ENCODE assay signal across 8 cellular contexts in the genomic region with DNA sequence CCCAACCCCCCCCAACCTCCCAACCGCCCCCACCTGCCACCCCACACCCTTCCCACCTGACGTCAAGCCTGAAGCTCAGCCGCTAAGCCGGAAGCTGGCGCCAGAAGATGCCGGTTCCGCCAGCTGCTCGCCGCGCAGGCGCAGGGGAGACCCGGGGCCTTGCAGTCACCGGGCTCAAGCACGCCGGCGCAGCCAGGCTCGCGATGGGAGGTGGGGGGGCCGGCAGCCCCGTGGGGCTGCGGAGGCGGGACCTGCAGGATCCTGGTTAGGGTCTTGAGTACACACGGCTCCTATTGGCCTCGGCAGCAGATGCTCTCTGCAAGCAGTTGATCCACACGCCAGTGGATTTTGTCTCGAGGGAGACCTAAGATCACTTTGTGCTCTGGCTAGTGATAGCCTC. TPM values are rescaled to one million over a fixed set of nuclear protein-coding genes. Genes with fewer than 3 reads are reported as not detected.
DNase-seq lines count a peak whose midpoint lies in the region; ATAC-seq, FAIRE-seq and TF ChIP-seq lines count a peak whose summit lies in the region.

Gene LIG4, minus strand, starts transcription at position 109 of the 400 bp plus-strand sequence. CDS start 4,268 bp downstream, outside the sequence.

- H3K4me1 ChIP-seq in adrenal gland (replicated peaks in 1 of 2) (peaks cover 20 to 35% of the 10 kb centered on the region in 2 donors), heart right ventricle (peaks cover 0 to 51% (median 46%) of the 10 kb centered on the region in 9 donors)

- H3K4me1 Mint-ChIP-seq in type B pancreatic cell (ENCODE audit: unreplicated experiment), result peaks cover 33% of the 10 kb centered on the region

- H3K36me3 Mint-ChIP-seq in type B pancreatic cell, result no peaks in the 10 kb centered on the region

- TF ChIP-seq POLR2A in GM12891 (IDR thresholded peaks at IDR 0.05; ENCODE audit: low read depth, low read length) (no peak), adrenal gland (IDR thresholded peaks at IDR 0.05) (peak in 1 of 2 donors; percentile 14)

- H3K27me3 ChIP-seq in adrenal gland (no peaks in the 10 kb centered on the region), heart right ventricle (no peaks in the 10 kb centered on the region)

- H3K27ac ChIP-seq in adrenal gland (peak within 1 kb of the TSS in 3 of 5 donors; percentile 26 to 77 (median 72)), heart right ventricle (peak within 1 kb of the TSS in 8 of 10 donors; percentile 52 to 80 (median 71))

- 0% methylated on average over 2 to 26 of the region's 26 CpGs for WGBS in adrenal gland, 4 donors
- WGBS in heart right ventricle, 2 donors, result 0 to 1% methylated on average over 23 to 25 of the region's 26 CpGs

- peak; percentile 98 for FAIRE-seq in GM12891 (lab: Jason Lieb, UNC)

- intact Hi-C loops in adrenal gland (cut with DNase I), result no loop called here
- intact Hi-C loops in heart right ventricle (cut with DNase I), result no loop called here
- intact Hi-C loops in posterior cingulate gyrus (cut with DNase I), result no loop called here

- ATAC-seq in HG02798 (IDR thresholded peaks at IDR 0.05; ENCODE audit: poor library complexity, unreplicated experiment) (peak; percentile 78), heart right ventricle (peak; percentile 83 to 90 (median 88))

- H3K9me3 Mint-ChIP-seq in type B pancreatic cell, result no peaks in the 10 kb centered on the region

- H3K27me3 Mint-ChIP-seq in type B pancreatic cell, result no peaks in the 10 kb centered on the region

- peak within 1 kb of the TSS in 3 of 4 donors; percentile 21 to 63 (median 28) for H3K4me3 ChIP-seq in adrenal gland
- peak within 1 kb of the TSS in 9 of 10 donors; percentile 31 to 60 (median 55) for H3K4me3 ChIP-seq in heart right ventricle

- TF ChIP-seq CTCF in adrenal gland (IDR thresholded peaks at IDR 0.05) (no peak), heart right ventricle (IDR thresholded peaks at IDR 0.05) (no peak), type B pancreatic cell (conservative IDR thresholded peaks at IDR 0.05) (no peak)

- peaks cover 0 to 4% of the 10 kb centered on the region in 2 donors for H3K36me3 ChIP-seq in adrenal gland (replicated peaks in 1 of 2)
- peaks cover 0 to 12% (median 8%) of the 10 kb centered on the region in 9 donors for H3K36me3 ChIP-seq in heart right ventricle

- no peaks in the 10 kb centered on the region for H3K9me3 ChIP-seq in adrenal gland (replicated peaks in 1 of 3)
- peaks cover 0 to 6% (median 0%) of the 10 kb centered on the region in 11 donors for H3K9me3 ChIP-seq in heart right ventricle

- DNase-seq in GM12891 (ENCODE audit: insufficient read length, low spot score) (peak; percentile 79), NCI-H1436 (lab: John Stamatoyannopoulos, UW) (peak; percentile 93), SW480 (ENCODE audit: low spot score) (peak; percentile 83), adrenal gland (peak; percentile 89 to 94 (median 92)), heart right ventricle (peak; percentile 91 to 93), posterior cingulate gyrus (peak; percentile 82 to 99 (median 90)), type B pancreatic cell (ENCODE audit: extremely low spot score, unreplicated experiment) (peak; percentile 95)

- H3K27ac Mint-ChIP-seq in type B pancreatic cell, result peak within 1 kb of the TSS; percentile 96

- peak within 1 kb of the TSS; percentile 94 for H3K4me3 Mint-ChIP-seq in type B pancreatic cell

TF ChIP-seq in GM12891, 5 proteins besides CTCF, POLR2A, EP300 and RAD21:
- no peak for TF ChIP-seq TAF1 (IDR thresholded peaks at IDR 0.05; ENCODE audit: low read depth, low read length)
- peak; percentile 87 for TF ChIP-seq PAX5 (IDR thresholded peaks at IDR 0.05; ENCODE audit: insufficient read depth, low read length, severe bottlenecking)
- TF ChIP-seq SPI1 (IDR thresholded peaks at IDR 0.05; ENCODE audit: low read depth, low read length), result no peak
- no peak for TF ChIP-seq POU2F2 (IDR thresholded peaks at IDR 0.05; ENCODE audit: low read depth, low read length)
- TF ChIP-seq POLR2AphosphoS5 (IDR thresholded peaks at IDR 0.05; ENCODE audit: low read depth, low read length), result 0 out of 2 replicates have a peak, but pooled peaks have one; percentile 49

RNA-seq across cellular contexts. Expression of gene LIG4, which starts in this region (rescaled TPM):
- 3.6 TPM for polyA plus RNA-seq in GM12891 (2012; ENCODE audit: low read depth, missing spikeins)
- 10 to 100 TPM in 6 of 8 donors, 1 to 10 TPM in 2; 5.9 to 16.7 (median 12.8) TPM for total RNA-seq in adrenal gland
- 10 to 100 TPM in 2 of 3 donors, 1 to 10 TPM in 1; 9.8 to 20.1 (median 14.3) TPM for polyA plus RNA-seq in adrenal gland
- total RNA-seq in heart right ventricle, result 10 to 100 TPM in 2 of 10 donors, 1 to 10 TPM in 8; 7.0 to 12.6 (median 9.3) TPM
- polyA plus RNA-seq in heart right ventricle, result 10 to 100 TPM in 1 of 2 donors, 1 to 10 TPM in 1; 3.7 to 16.2 TPM
- 8.7 and 10.0 TPM in 2 replicates for total RNA-seq in type B pancreatic cell (ENCODE audit: low replicate concordance)

Comparison
In these comparisons a context has a peak if more than half of its experiments do, and no peak if none do; other contexts are left out.
1. Peak in every context shown above with its lines: DNase-seq, ATAC-seq, H3K4me3 ChIP-seq and H3K27ac ChIP-seq.